In the genomic region with DNA sequence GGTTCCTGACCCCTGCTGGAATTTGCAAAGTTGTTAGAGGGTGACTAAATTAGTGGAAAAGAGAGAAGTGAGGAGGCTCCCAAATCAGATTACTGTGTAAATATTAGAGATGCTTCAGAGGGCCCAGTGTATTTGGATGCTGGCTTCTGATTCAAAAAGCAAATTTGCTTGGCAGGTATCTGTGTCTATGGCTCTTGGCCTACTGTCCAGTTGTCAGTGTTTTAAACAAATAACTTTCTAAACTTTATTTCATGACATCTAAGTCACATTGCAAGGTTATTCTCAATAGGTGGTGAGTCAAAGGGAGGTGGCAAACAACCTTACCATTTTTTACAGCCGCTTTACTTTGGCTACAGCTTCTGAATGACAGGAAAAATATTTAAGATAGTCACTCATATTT, we compare ENCODE assay signal across 29 cellular contexts.
"Had no signal": no experiment of that assay in that cellular context is flagged by ENCODE, and none has a peak within 500 bp of the region (broad histone marks: within the 10 kb centered on the region; RNA-seq: fewer than 3 reads in every experiment).

No MANE protein-coding gene starts in this region.

- H3K9me3 ChIP-seq: left lung, lower lobe of right lung, neutrophil, ovary, right atrium auricular region, suprapubic skin, thoracic aorta, tibial artery, upper lobe of right lung had no signal

- H3K36me3 ChIP-seq: left lung, lower lobe of right lung, neural progenitor cell, neutrophil, ovary, right atrium auricular region, suprapubic skin, thoracic aorta, tibial artery, upper lobe of right lung had no signal

- H3K4me3 ChIP-seq: left lung, lower lobe of right lung, neural progenitor cell, ovary, right atrium auricular region, skin epidermis, suprapubic skin, thoracic aorta, tibial artery, upper lobe of right lung had no signal

- H3K9ac ChIP-seq: neural progenitor cell had no signal

- H3K27me3 ChIP-seq: left lung, neural progenitor cell, neutrophil, ovary, right atrium auricular region, suprapubic skin, tibial artery, upper lobe of right lung had no signal

- H3K4me1 ChIP-seq: left lung, lower lobe of right lung, neural progenitor cell, right atrium auricular region, suprapubic skin, upper lobe of right lung had no signal

- DNase-seq: hippocampal formation; kidney glomerular epithelial cell; left cardiac atrium; left lung; lower lobe of right lung; mammary epithelial cell; mesendoderm; naive B cell; natural killer cell; nephron progenitor cell; occipital lobe; ovary; stimulated activated CD4-positive, alpha-beta T cell treated with anti-CD3 and anti-CD28 coated beads, Interleukin-12 subunit alpha, Interleukin-12 subunit beta, amount 100 ng/mL, for 4 hours; stimulated activated CD4-positive, alpha-beta T cell treated with anti-CD3 and anti-CD28 coated beads, Interleukin-15, amount 100 ng/mL, for 24 hours; stimulated activated CD4-positive, alpha-beta T cell treated with anti-CD3 and anti-CD28 coated beads, Interleukin-2, amount 100 ng/mL, for 24 hours; stimulated activated CD4-positive, alpha-beta T cell treated with anti-CD3 and anti-CD28 coated beads, Interleukin-4, amount 100 ng/mL, for 1 hour; stimulated activated naive CD4-positive, alpha-beta T cell; tibial artery; trophoblast cell; upper lobe of right lung had no signal

- H3K4me2 ChIP-seq: neural progenitor cell had no signal

- H2AFZ ChIP-seq: neural progenitor cell had no signal

- H3K27ac ChIP-seq: left lung, lower lobe of right lung, neural progenitor cell, neutrophil, ovary, right atrium auricular region, skin epidermis, suprapubic skin, thoracic aorta, tibial artery, upper lobe of right lung had no signal

- FAIRE-seq: keratinocyte, urothelium cell line had no signal

- ATAC-seq: left cardiac atrium, left lung, lower lobe of right lung, natural killer cell, sciatic nerve, upper lobe of right lung had no signal
